Comparison of ENCODE assay signal across 17 cellular contexts in the genomic region with DNA sequence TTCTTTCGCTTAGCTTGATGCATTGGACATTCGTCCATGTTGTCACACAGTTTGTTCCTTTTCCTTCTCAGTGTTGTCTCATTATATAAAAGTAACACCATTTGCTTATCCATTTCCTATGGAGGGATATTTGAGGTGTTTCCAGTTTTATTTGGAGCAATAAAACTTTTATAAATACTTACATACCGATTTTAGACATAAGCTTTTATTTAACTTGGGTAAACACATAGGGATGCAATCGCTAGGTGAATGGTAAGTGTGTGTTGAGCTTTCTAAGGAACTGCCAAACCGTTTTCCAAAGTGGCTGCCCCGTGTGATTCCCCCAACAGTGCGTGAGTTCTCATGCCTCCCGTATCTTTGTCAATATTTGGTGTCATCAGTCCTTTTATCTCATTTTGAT.
A peak's percentile ranks its signal among the peaks of the same experiment; 100 is the strongest.
DNase-seq lines count a peak whose midpoint lies in the region; ATAC-seq lines count a peak whose summit lies in the region.
"Had no signal": no experiment of that assay in that cellular context is flagged by ENCODE, and none has a peak within 500 bp of the region (broad histone marks: within the 10 kb centered on the region; RNA-seq: fewer than 3 reads in every experiment).

No MANE protein-coding gene starts in this region.

- POLR2A ChIA-PET in activated CD4-positive, alpha-beta T cell treated with anti-CD3 and anti-CD28 coated beads for 36 hours (lab: Charles Lee): interaction anchor here (0.6 kb wide), 1 partner anchor 100 kb away, joined by 4 read pairs; no protein-coding TSS in a partner anchor
- POLR2A ChIA-PET in activated CD4-positive, alpha-beta T cell treated with anti-CD3 and anti-CD28 coated beads, Interleukin-2, amount 10 ng/mL, durations not matched to agents 7 days and 5 days (lab: Charles Lee): no interaction called here

- peaks cover 29% of the 10 kb centered on the region for H3K36me3 Mint-ChIP-seq in activated CD4-positive, alpha-beta T cell treated with anti-CD3 and anti-CD28 coated beads for 36 hours (ENCODE audit: low read depth)
- peaks cover 34% of the 10 kb centered on the region for H3K36me3 Mint-ChIP-seq in activated CD4-positive, alpha-beta T cell treated with anti-CD3 and anti-CD28 coated beads, Interleukin-2, amount 10 ng/mL, durations not matched to agents 7 days and 5 days (ENCODE audit: low read depth)
- peaks cover 15% of the 10 kb centered on the region for H3K36me3 Mint-ChIP-seq in stimulated activated naive CD8-positive, alpha-beta T cell treated with anti-CD3 and anti-CD28 coated beads, Interleukin-15, Interleukin-2, amounts not matched to agents 100 ng/mL and 50 ng/mL, for 24 hours (ENCODE audit: low read depth)
- peaks cover 22 to 43% of the 10 kb centered on the region in 2 donors for H3K36me3 Mint-ChIP-seq in stimulated activated naive B cell treated with anti-CD40 and anti-IgM and Interleukin-4, amounts not matched to agents 10 μg/mL and 1 μg/mL and 100 μg/mL, for 72 hours

- H3K9me3 Mint-ChIP-seq in activated CD4-positive, alpha-beta T cell treated with anti-CD3 and anti-CD28 coated beads for 36 hours (ENCODE audit: low read depth): peaks cover 1% of the 10 kb centered on the region
- no peaks in the 10 kb centered on the region for H3K9me3 Mint-ChIP-seq in activated CD4-positive, alpha-beta T cell treated with anti-CD3 and anti-CD28 coated beads, Interleukin-2, amount 10 ng/mL, durations not matched to agents 7 days and 5 days
- H3K9me3 Mint-ChIP-seq in stimulated activated naive CD8-positive, alpha-beta T cell treated with anti-CD3 and anti-CD28 coated beads, Interleukin-15, Interleukin-2, amounts not matched to agents 100 ng/mL and 50 ng/mL, for 24 hours: no peaks in the 10 kb centered on the region
- H3K9me3 Mint-ChIP-seq in stimulated activated naive CD8-positive, alpha-beta T cell treated with anti-CD3 and anti-CD28 coated beads, Interleukin-15, amount 100 ng/mL, for 72 hours: no peaks in the 10 kb centered on the region
- H3K9me3 Mint-ChIP-seq in stimulated activated naive B cell treated with anti-CD40 and anti-IgM and Interleukin-4, amounts not matched to agents 10 μg/mL and 1 μg/mL and 100 μg/mL, for 72 hours: no peaks in the 10 kb centered on the region

- no peak for ATAC-seq in activated CD4-positive, alpha-beta T cell treated with anti-CD3 and anti-CD28 coated beads for 36 hours
- ATAC-seq in stimulated activated naive CD8-positive, alpha-beta T cell treated with anti-CD3 and anti-CD28 coated beads, Interleukin-15, amount 100 ng/mL, for 72 hours: no peak
- ATAC-seq in left colon: peak; percentile 60
- no peak for ATAC-seq in stimulated activated naive B cell treated with anti-CD40 and anti-IgM and Interleukin-4, amounts not matched to agents 10 μg/mL and 1 μg/mL and 100 μg/mL, for 72 hours (replicated peaks)
- no peak for ATAC-seq in GM18858 (IDR thresholded peaks at IDR 0.05; ENCODE audit: unreplicated experiment)
- ATAC-seq: Panc1 had no signal

- no peaks in the 10 kb centered on the region for H3K27me3 Mint-ChIP-seq in activated CD4-positive, alpha-beta T cell treated with anti-CD3 and anti-CD28 coated beads for 36 hours
- H3K27me3 Mint-ChIP-seq in activated CD4-positive, alpha-beta T cell treated with anti-CD3 and anti-CD28 coated beads, Interleukin-2, amount 10 ng/mL, durations not matched to agents 7 days and 5 days: no peaks in the 10 kb centered on the region
- H3K27me3 Mint-ChIP-seq in stimulated activated naive CD8-positive, alpha-beta T cell treated with anti-CD3 and anti-CD28 coated beads, Interleukin-15, Interleukin-2, amounts not matched to agents 100 ng/mL and 50 ng/mL, for 24 hours: no peaks in the 10 kb centered on the region
- H3K27me3 Mint-ChIP-seq in stimulated activated naive CD8-positive, alpha-beta T cell treated with anti-CD3 and anti-CD28 coated beads, Interleukin-15, amount 100 ng/mL, for 72 hours: no peaks in the 10 kb centered on the region
- no peaks in the 10 kb centered on the region for H3K27me3 Mint-ChIP-seq in stimulated activated naive B cell treated with anti-CD40 and anti-IgM and Interleukin-4, amounts not matched to agents 10 μg/mL and 1 μg/mL and 100 μg/mL, for 72 hours

- no peak overlapping the region for H3K4me3 Mint-ChIP-seq in activated CD4-positive, alpha-beta T cell treated with anti-CD3 and anti-CD28 coated beads for 36 hours
- H3K4me3 Mint-ChIP-seq in activated CD4-positive, alpha-beta T cell treated with anti-CD3 and anti-CD28 coated beads, Interleukin-2, amount 10 ng/mL, durations not matched to agents 7 days and 5 days: no peak overlapping the region
- no peak overlapping the region for H3K4me3 Mint-ChIP-seq in stimulated activated naive CD8-positive, alpha-beta T cell treated with anti-CD3 and anti-CD28 coated beads, Interleukin-15, Interleukin-2, amounts not matched to agents 100 ng/mL and 50 ng/mL, for 24 hours
- no peak overlapping the region for H3K4me3 Mint-ChIP-seq in stimulated activated naive CD8-positive, alpha-beta T cell treated with anti-CD3 and anti-CD28 coated beads, Interleukin-15, amount 100 ng/mL, for 72 hours
- H3K4me3 Mint-ChIP-seq in stimulated activated naive B cell treated with anti-CD40 and anti-IgM and Interleukin-4, amounts not matched to agents 10 μg/mL and 1 μg/mL and 100 μg/mL, for 72 hours: no peak overlapping the region

- DNase-seq in activated CD4-positive, alpha-beta T cell treated with anti-CD3 and anti-CD28 coated beads for 36 hours: no peak
- no peak for DNase-seq in activated CD4-positive, alpha-beta T cell treated with anti-CD3 and anti-CD28 coated beads, Interleukin-2, amount 10 ng/mL, durations not matched to agents 7 days and 5 days
- DNase-seq in stimulated activated naive CD8-positive, alpha-beta T cell treated with anti-CD3 and anti-CD28 coated beads, Interleukin-15, amount 100 ng/mL, for 72 hours: no peak
- DNase-seq in left colon: no peak
- no peak for DNase-seq in stimulated activated naive B cell treated with anti-CD40 and anti-IgM and Interleukin-4, amounts not matched to agents 10 μg/mL and 1 μg/mL and 100 μg/mL, for 72 hours
- DNase-seq in AML-193 (lab: John Stamatoyannopoulos, UW): no peak
- DNase-seq: Caco-2, H7, MG63, NCI-H1092, NCI-H146, NCI-H2081 treated with DMSO at 0.1 percent for 48 hours, NCI-H510A, NCI-H774 had no signal

- H3K27ac Mint-ChIP-seq in activated CD4-positive, alpha-beta T cell treated with anti-CD3 and anti-CD28 coated beads for 36 hours: peak overlapping the region; percentile 27
- no peak overlapping the region for H3K27ac Mint-ChIP-seq in activated CD4-positive, alpha-beta T cell treated with anti-CD3 and anti-CD28 coated beads, Interleukin-2, amount 10 ng/mL, durations not matched to agents 7 days and 5 days
- H3K27ac Mint-ChIP-seq in stimulated activated naive CD8-positive, alpha-beta T cell treated with anti-CD3 and anti-CD28 coated beads, Interleukin-15, Interleukin-2, amounts not matched to agents 100 ng/mL and 50 ng/mL, for 24 hours: peak overlapping the region; percentile 9
- H3K27ac Mint-ChIP-seq in stimulated activated naive CD8-positive, alpha-beta T cell treated with anti-CD3 and anti-CD28 coated beads, Interleukin-15, amount 100 ng/mL, for 72 hours: no peak overlapping the region
- H3K27ac Mint-ChIP-seq in stimulated activated naive B cell treated with anti-CD40 and anti-IgM and Interleukin-4, amounts not matched to agents 10 μg/mL and 1 μg/mL and 100 μg/mL, for 72 hours: peak overlapping the region; percentile 37

- CTCF ChIA-PET in activated CD4-positive, alpha-beta T cell treated with anti-CD3 and anti-CD28 coated beads for 36 hours (lab: Charles Lee): interaction anchor here (0.6 to 2.0 kb wide), 5 partner anchors 8 to 169 kb away, joined by 3 to 8 read pairs (median 4); no protein-coding TSS in a partner anchor
- CTCF ChIA-PET in activated CD4-positive, alpha-beta T cell treated with anti-CD3 and anti-CD28 coated beads, Interleukin-2, amount 10 ng/mL, durations not matched to agents 7 days and 5 days (lab: Charles Lee): interaction anchor here (1.2 to 1.4 kb wide), 2 partner anchors 10 to 20 kb away, joined by 3 to 5 read pairs; no protein-coding TSS in a partner anchor

- intact Hi-C loops in activated CD4-positive, alpha-beta T cell treated with anti-CD3 and anti-CD28 coated beads for 36 hours (cut with DNase I, micrococcal nuclease): no loop called here
- intact Hi-C loops in left colon (cut with DNase I, micrococcal nuclease): no loop called here

- H3K4me1 Mint-ChIP-seq in activated CD4-positive, alpha-beta T cell treated with anti-CD3 and anti-CD28 coated beads for 36 hours: peaks cover 62% of the 10 kb centered on the region
- peaks cover 30% of the 10 kb centered on the region for H3K4me1 Mint-ChIP-seq in activated CD4-positive, alpha-beta T cell treated with anti-CD3 and anti-CD28 coated beads, Interleukin-2, amount 10 ng/mL, durations not matched to agents 7 days and 5 days
- peaks cover 60% of the 10 kb centered on the region for H3K4me1 Mint-ChIP-seq in stimulated activated naive CD8-positive, alpha-beta T cell treated with anti-CD3 and anti-CD28 coated beads, Interleukin-15, Interleukin-2, amounts not matched to agents 100 ng/mL and 50 ng/mL, for 24 hours (ENCODE audit: low read depth)
- peaks cover 71% of the 10 kb centered on the region for H3K4me1 Mint-ChIP-seq in stimulated activated naive CD8-positive, alpha-beta T cell treated with anti-CD3 and anti-CD28 coated beads, Interleukin-15, amount 100 ng/mL, for 72 hours
- peaks cover 31 to 72% of the 10 kb centered on the region in 2 donors for H3K4me1 Mint-ChIP-seq in stimulated activated naive B cell treated with anti-CD40 and anti-IgM and Interleukin-4, amounts not matched to agents 10 μg/mL and 1 μg/mL and 100 μg/mL, for 72 hours

Comparison
In these comparisons a context has a peak if more than half of its experiments do, and no peak if none do; other contexts are left out.
1. H3K27ac Mint-ChIP-seq: peak in activated CD4-positive, alpha-beta T cell treated with anti-CD3 and anti-CD28 coated beads for 36 hours (single experiment), stimulated activated naive CD8-positive, alpha-beta T cell treated with anti-CD3 and anti-CD28 coated beads, Interleukin-15, Interleukin-2, amounts not matched to agents 100 ng/mL and 50 ng/mL, for 24 hours (single experiment) and stimulated activated naive B cell treated with anti-CD40 and anti-IgM and Interleukin-4, amounts not matched to agents 10 μg/mL and 1 μg/mL and 100 μg/mL, for 72 hours (single experiment); none in activated CD4-positive, alpha-beta T cell treated with anti-CD3 and anti-CD28 coated beads, Interleukin-2, amount 10 ng/mL, durations not matched to agents 7 days and 5 days (single experiment) and stimulated activated naive CD8-positive, alpha-beta T cell treated with anti-CD3 and anti-CD28 coated beads, Interleukin-15, amount 100 ng/mL, for 72 hours (0 of 2).